ENCODE assay signal across 8 cellular contexts in genomic region chr2:24021122-24021998, GRCh38. TPM values are rescaled to one million over a fixed set of nuclear protein-coding genes. Genes with fewer than 3 reads are reported as not detected.
DNase-seq lines count a peak whose midpoint lies in the region; ATAC-seq and TF ChIP-seq lines count a peak whose summit lies in the region.

No MANE protein-coding gene starts in this region.

- 67 to 78% methylated on average over 14 to 19 of the region's 19 CpGs for WGBS in body of pancreas, 2 donors
- no CpG with 5 or more reads among the region's 19 CpGs for WGBS in neuronal stem cell (ENCODE audit: extremely low coverage in 2 of 2, insufficient read length in 2 of 2, insufficient replicate concordance in 1 of 2), 2 donors

- H3K4me3 ChIP-seq in body of pancreas (no peak overlapping the region), neuronal stem cell (ENCODE audit: low read length in 2 of 2) (no peak overlapping the region)

- H3K9me3 ChIP-seq in body of pancreas (no peaks in the 10 kb centered on the region), neuronal stem cell (replicated peaks in 1 of 2; ENCODE audit: control insufficient read depth in 2 of 2, insufficient read depth in 1 of 2, low read depth in 1 of 2, low read length in 2 of 2) (no peaks in the 10 kb centered on the region)

- no peak overlapping the region for H4K91ac ChIP-seq in neuronal stem cell (ENCODE audit: low read depth, low read length, poor library complexity)

- DNase-seq in GM03348 (ENCODE audit: low spot score) (peak; percentile 27), LHCN-M2 (ENCODE audit: low read depth) (peak; percentile 40), body of pancreas (peak in 3 of 4 donors; percentile 10 to 44 (median 16)), neuronal stem cell (ENCODE audit: low spot score) (no peak), dedifferentiated amniotic fluid mesenchymal stem cell (ENCODE audit: extremely low spot score) (no peak), DMS153 (lab: John Stamatoyannopoulos, UW) (no peak), COR-L47 (lab: John Stamatoyannopoulos, UW) (no peak), nucleus accumbens (lab: John Stamatoyannopoulos, UW) (no peak)

- no peak overlapping the region for H2AFZ ChIP-seq in neuronal stem cell (ENCODE audit: low read length)

- no peak overlapping the region for H2BK120ac ChIP-seq in neuronal stem cell (ENCODE audit: low read depth, low read length)

- peak overlapping the region; percentile 69 for H3K23ac ChIP-seq in neuronal stem cell (ENCODE audit: low read depth, low read length, poor library complexity)

- ATAC-seq in body of pancreas = peak; percentile 32

- peak in 4 of 7 experiments; percentile 30 to 57 (median 32) for TF ChIP-seq CTCF in body of pancreas (IDR thresholded peaks at IDR 0.05)

- H3K4ac ChIP-seq in neuronal stem cell (ENCODE audit: low read length) = no peak overlapping the region

- H3K27me3 ChIP-seq in body of pancreas (no peaks in the 10 kb centered on the region), neuronal stem cell (ENCODE audit: control insufficient read depth in 3 of 3, insufficient read depth in 3 of 3, low read depth in 1 of 3, low read length in 3 of 3) (no peaks in the 10 kb centered on the region)

- H2BK5ac ChIP-seq in neuronal stem cell (ENCODE audit: low read length) = no peak overlapping the region

- H3K14ac ChIP-seq in neuronal stem cell (ENCODE audit: low read length) = peak overlapping the region; percentile 65

- peaks cover 6% of the 10 kb centered on the region for H3K79me1 ChIP-seq in neuronal stem cell (ENCODE audit: low read depth, low read length)

- H3K4me1 ChIP-seq in body of pancreas (no peaks in the 10 kb centered on the region), neuronal stem cell (ENCODE audit: control insufficient read depth in 2 of 2, insufficient read depth in 1 of 2, low read depth in 1 of 2, low read length in 2 of 2) (peaks cover 6 to 13% of the 10 kb centered on the region in 2 donors)

- H3K18ac ChIP-seq in neuronal stem cell (ENCODE audit: low read length) = no peak overlapping the region

- H3K4me2 ChIP-seq in neuronal stem cell (ENCODE audit: insufficient read depth, low read length, poor library complexity, severe bottlenecking) = no peak overlapping the region

- H2AK5ac ChIP-seq in neuronal stem cell (ENCODE audit: low read depth, low read length) = peak overlapping the region; percentile 47

- H2BK15ac ChIP-seq in neuronal stem cell (ENCODE audit: low read length) = no peak overlapping the region

- no peak overlapping the region for H2BK12ac ChIP-seq in neuronal stem cell (ENCODE audit: low read length)

- no peaks in the 10 kb centered on the region for H3K36me3 ChIP-seq in body of pancreas (replicated peaks in 1 of 2; ENCODE audit: insufficient read depth in 1 of 2, low read depth in 2 of 2)
- H3K36me3 ChIP-seq in neuronal stem cell (replicated peaks in 1 of 2; ENCODE audit: control insufficient read depth in 2 of 2, insufficient read depth in 2 of 2, low read length in 2 of 2) = peaks cover 8 to 37% of the 10 kb centered on the region in 2 donors

- intact Hi-C loops in body of pancreas (cut with DNase I) = no loop called here

- H3K27ac ChIP-seq in body of pancreas = no peak overlapping the region
- H3K27ac ChIP-seq in neuronal stem cell (replicated peaks; ENCODE audit: low read length) = no peak overlapping the region

- H3K9ac ChIP-seq in neuronal stem cell (ENCODE audit: low read depth, low read length, poor library complexity) = no peak overlapping the region

- H4K8ac ChIP-seq in neuronal stem cell (ENCODE audit: low read depth, low read length) = no peak overlapping the region

- TF ChIP-seq POLR2A in body of pancreas (IDR thresholded peaks at IDR 0.05) = no peak

RNA-seq across cellular contexts. Expression of gene MFSD2B, which starts 11.5 kb away (rescaled TPM):
- total RNA-seq in LHCN-M2 (2014; rRNA removed) (0.51 TPM in 1 of 2 replicates, not detected in the other), body of pancreas (not detected)
- 0.53 TPM for polyA plus RNA-seq in LHCN-M2 (2012)
- polyA plus RNA-seq in neuronal stem cell (2013, experiment 1 of 2) = 0.20 TPM
- polyA plus RNA-seq in neuronal stem cell (2013, experiment 2 of 2) = 0.58 TPM

RNA-seq across cellular contexts. Expression of gene WDCP, which starts 25.8 kb away (rescaled TPM):
- total RNA-seq in LHCN-M2 (2014; rRNA removed) (12.3 and 14.3 TPM in 2 replicates), body of pancreas (1 to 10 TPM; 2.6 to 3.9 TPM)
- polyA plus RNA-seq in LHCN-M2 (2012) = 4.0 TPM
- polyA plus RNA-seq in neuronal stem cell (2013, experiment 1 of 2) = 11.0 TPM
- 10.8 TPM for polyA plus RNA-seq in neuronal stem cell (2013, experiment 2 of 2)

RNA-seq across cellular contexts. Expression of gene FKBP1B, which starts 28.2 kb away (rescaled TPM):
- total RNA-seq in LHCN-M2 (2014; rRNA removed) (9.3 and 11.7 TPM in 2 replicates), body of pancreas (10 to 100 TPM; 10.5 to 12.7 TPM)
- polyA plus RNA-seq in LHCN-M2 (2012) = 9.4 TPM
- polyA plus RNA-seq in neuronal stem cell (2013, experiment 1 of 2) = 40.0 TPM
- polyA plus RNA-seq in neuronal stem cell (2013, experiment 2 of 2) = 38.5 TPM

RNA-seq across cellular contexts. Expression of gene SF3B6, which starts 54.8 kb away (rescaled TPM):
- total RNA-seq in LHCN-M2 (2014; rRNA removed) (130 and 144 TPM in 2 replicates), body of pancreas (10 to 100 TPM; 21.4 to 42.8 TPM)
- 129 TPM for polyA plus RNA-seq in LHCN-M2 (2012)
- 237 TPM for polyA plus RNA-seq in neuronal stem cell (2013, experiment 1 of 2)
- 242 TPM for polyA plus RNA-seq in neuronal stem cell (2013, experiment 2 of 2)

Comparison
In these comparisons a context has a peak if more than half of its experiments do, and no peak if none do; other contexts are left out.
1. DNase-seq: peak in GM03348 (single experiment), LHCN-M2 (single experiment) and body of pancreas (3 of 4); none in neuronal stem cell (single experiment), dedifferentiated amniotic fluid mesenchymal stem cell (single experiment), DMS153 (single experiment), COR-L47 (single experiment) and nucleus accumbens (0 of 56).